1 cellular context compared by ENCODE assay signal in the genomic region with DNA sequence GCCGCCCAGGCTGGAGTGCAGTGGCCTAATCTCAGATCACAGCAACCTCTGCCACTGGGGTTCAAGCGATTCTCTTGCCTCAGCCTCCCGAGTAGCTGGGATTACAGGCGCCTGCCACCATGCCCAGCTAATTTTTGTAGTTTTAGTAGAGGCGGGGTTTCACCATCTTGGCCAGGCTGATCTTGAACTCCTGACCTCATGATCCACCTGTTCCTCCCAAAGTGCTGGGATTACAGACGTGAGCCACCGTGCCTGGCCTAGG.
TF ChIP-seq lines count a peak whose summit lies in the region.

No MANE protein-coding gene starts in this region.

TF ChIP-seq in HEK293, 187 proteins besides CTCF, POLR2A, EP300 and RAD21:
- peak; percentile 51 for TF ChIP-seq SCRT2 (tag by site-specific recombination; IDR thresholded peaks at IDR 0.05)
- peak; percentile 6; the same call in 1 of the 2 replicates for TF ChIP-seq ZNF362 (tag by site-specific recombination; IDR thresholded peaks at IDR 0.05)
- TF ChIP-seq SCRT1 (tag by site-specific recombination; IDR thresholded peaks at IDR 0.05; ENCODE audit: borderline replicate concordance), result 0 out of 2 replicates have a peak, but pooled peaks have one; percentile 7
